In genomic region chr7:101677421-101678137, GRCh38 we compare ENCODE assay signal across 17 cellular contexts. TPM values are rescaled to one million over a fixed set of nuclear protein-coding genes. Genes with fewer than 3 reads are reported as not detected.
DNase-seq lines count a peak whose midpoint lies in the region; TF ChIP-seq lines count a peak whose summit lies in the region.
"Had no signal": no experiment of that assay in that cellular context is flagged by ENCODE, and none has a peak within 500 bp of the region (broad histone marks: within the 10 kb centered on the region; RNA-seq: fewer than 3 reads in every experiment).

No MANE protein-coding gene starts in this region.

- H3K4me1 Mint-ChIP-seq in HFFc6 (ENCODE audit: low read depth), result peaks cover 34% of the 10 kb centered on the region
- H3K4me1 Mint-ChIP-seq: stimulated activated naive B cell treated with anti-CD40 and anti-IgM and Interleukin-4, amounts not matched to agents 10 μg/mL and 1 μg/mL and 100 μg/mL, for 72 hours had no signal

- no peak overlapping the region for H3K4me3 Mint-ChIP-seq in HFFc6
- H3K4me3 Mint-ChIP-seq: CD4-positive, alpha-beta T cell; mesothelial cell of epicardium; stimulated activated naive B cell treated with anti-CD40 and anti-IgM and Interleukin-4, amounts not matched to agents 10 μg/mL and 1 μg/mL and 100 μg/mL, for 72 hours had no signal

- H3K27me3 Mint-ChIP-seq in HFFc6 (ENCODE audit: insufficient read depth), result no peaks in the 10 kb centered on the region; the same call in none of the 2 replicates
- H3K27me3 Mint-ChIP-seq: CD4-positive, alpha-beta T cell had no signal

- no peak overlapping the region for H3K9ac ChIP-seq in BLaER1 treated with 17β-estradiol and CSF1 and Interleukin-3, amounts not matched to agents 10 nM and 100 nM
- H3K9ac ChIP-seq in iPS-18a (ENCODE audit: low read length), result no peak overlapping the region

- POLR2A ChIA-PET in RWPE1 (lab: Yijun Ruan, JAX; ENCODE audit: low non-redundant PET), result no interaction called here

- H3K9me3 Mint-ChIP-seq in HFFc6, result peaks cover 4% of the 10 kb centered on the region; the same call in 1 of the 2 replicates
- H3K9me3 Mint-ChIP-seq: CD4-positive, alpha-beta T cell; mesothelial cell of epicardium had no signal

- peak overlapping the region in 2 of 11 experiments; percentile 9 to 26; a peak in 1 of 22 replicates for H3K27ac ChIP-seq in BLaER1 treated with 17β-estradiol and CSF1 and Interleukin-3, amounts not matched to agents 10 nM and 100 nM
- H3K27ac ChIP-seq in RWPE1 (peak overlapping the region; percentile 8; the same call in 1 of the 2 replicates), iPS-18a (ENCODE audit: low read length) (no peak overlapping the region)
- H3K27ac ChIP-seq: ascending aorta, psoas muscle had no signal

- TF ChIP-seq CTCF in HFFc6 (IDR thresholded peaks at IDR 0.05) (no peak), RWPE1 (conservative IDR thresholded peaks at IDR 0.05; ENCODE audit: low read depth) (no peak)

- H3K9me3 ChIP-seq in BLaER1 treated with 17β-estradiol and CSF1 and Interleukin-3, amounts not matched to agents 10 nM and 100 nM (replicated peaks in 1 of 11), result peaks cover 0 to 9% (median 7%) of the 10 kb centered on the region in 11 experiments; a peak in 14 of 22 replicates
- H3K9me3 ChIP-seq in iPS-18a (ENCODE audit: control insufficient read depth, low read depth, low read length), result no peaks in the 10 kb centered on the region
- H3K9me3 ChIP-seq: ascending aorta, psoas muscle had no signal

- no peaks in the 10 kb centered on the region for H3K36me3 ChIP-seq in BLaER1 treated with 17β-estradiol and CSF1 and Interleukin-3, amounts not matched to agents 10 nM and 100 nM
- no peaks in the 10 kb centered on the region for H3K36me3 ChIP-seq in iPS-18a (ENCODE audit: control insufficient read depth, low read depth, low read length)
- H3K36me3 ChIP-seq: ascending aorta had no signal

- peaks cover 18 to 36% (median 29%) of the 10 kb centered on the region in 10 experiments for H3K4me1 ChIP-seq in BLaER1 treated with 17β-estradiol and CSF1 and Interleukin-3, amounts not matched to agents 10 nM and 100 nM
- H3K4me1 ChIP-seq in iPS-18a (ENCODE audit: control insufficient read depth, low read depth, low read length), result peaks cover 6% of the 10 kb centered on the region

- DNase-seq in HFFc6, result no peak
- no peak for DNase-seq in RWPE1 (ENCODE audit: low spot score)
- DNase-seq in medulla oblongata (ENCODE audit: extremely low spot score), result no peak
- DNase-seq in hepatic stellate cell (ENCODE audit: low spot score), result no peak
- no peak for DNase-seq in T-helper 1 cell
- DNase-seq in SW480 (ENCODE audit: low spot score), result no peak
- DNase-seq: CD4-positive, alpha-beta T cell; hypothalamus; NCI-H510A; psoas muscle; stimulated activated CD4-positive, alpha-beta T cell treated with anti-CD3 and anti-CD28 coated beads, Interleukin-2, amount 100 ng/mL, for 48 hours; stimulated activated naive B cell treated with anti-CD40 and anti-IgM and Interleukin-4, amounts not matched to agents 10 μg/mL and 1 μg/mL and 100 μg/mL, for 72 hours had no signal

- peak overlapping the region; percentile 40; the same call in 1 of the 2 replicates for H3K27ac Mint-ChIP-seq in HFFc6
- H3K27ac Mint-ChIP-seq: CD4-positive, alpha-beta T cell; mesothelial cell of epicardium; stimulated activated naive B cell treated with anti-CD40 and anti-IgM and Interleukin-4, amounts not matched to agents 10 μg/mL and 1 μg/mL and 100 μg/mL, for 72 hours had no signal

- CTCF ChIA-PET in RWPE1 (lab: Yijun Ruan, JAX), result interaction anchor here (0.7 kb wide), 1 partner anchor 486 kb away, joined by 3 read pairs; no protein-coding TSS in a partner anchor

- no peaks in the 10 kb centered on the region for H3K27me3 ChIP-seq in BLaER1 treated with 17β-estradiol and CSF1 and Interleukin-3, amounts not matched to agents 10 nM and 100 nM
- no peaks in the 10 kb centered on the region for H3K27me3 ChIP-seq in iPS-18a (ENCODE audit: control insufficient read depth, insufficient read depth, low read length)
- H3K27me3 ChIP-seq: ascending aorta had no signal

- peak overlapping the region in 8 of 11 experiments; percentile 12 to 53 (median 42); a peak in 14 of 22 replicates for H3K4me2 ChIP-seq in BLaER1 treated with 17β-estradiol and CSF1 and Interleukin-3, amounts not matched to agents 10 nM and 100 nM

- no peak overlapping the region for H3K4me3 ChIP-seq in BLaER1 treated with 17β-estradiol and CSF1 and Interleukin-3, amounts not matched to agents 10 nM and 100 nM
- peak overlapping the region; percentile 0 for H3K4me3 ChIP-seq in iPS-18a (ENCODE audit: low read length)
- H3K4me3 ChIP-seq: ascending aorta, psoas muscle had no signal

- H3K36me3 Mint-ChIP-seq in HFFc6 (ENCODE audit: low read depth), result 0 out of 2 replicates have a peak, but pooled peaks cover 4% of the 10 kb centered on the region
- H3K36me3 Mint-ChIP-seq: mesothelial cell of epicardium; stimulated activated naive B cell treated with anti-CD40 and anti-IgM and Interleukin-4, amounts not matched to agents 10 μg/mL and 1 μg/mL and 100 μg/mL, for 72 hours had no signal

- H4K20me1 ChIP-seq in BLaER1 treated with 17β-estradiol and CSF1 and Interleukin-3, amounts not matched to agents 10 nM and 100 nM, result no peaks in the 10 kb centered on the region

RNA-seq across cellular contexts. Expression of gene MYL10, which starts 48.5 kb away (rescaled TPM):
- total RNA-seq in HFFc6 (2021; fragmentation: NEBNext Ultra II Directional; extraction: Animal tissue kit (Norgen Biotek cat#: 25700)), result not detected
- total RNA-seq: ascending aorta; CD4-positive, alpha-beta T cell; mesothelial cell of epicardium; psoas muscle; SK-MEL-5 had no signal
